Comparison of ENCODE assay signal across 14 cellular contexts in genomic region chr3:195582947-195583346, GRCh38. TPM values are rescaled to one million over a fixed set of nuclear protein-coding genes. Genes with fewer than 3 reads are reported as not detected.
DNase-seq lines count a peak whose midpoint lies in the region; ATAC-seq, FAIRE-seq and TF ChIP-seq lines count a peak whose summit lies in the region.
"Had no signal": no experiment of that assay in that cellular context is flagged by ENCODE, and none has a peak within 500 bp of the region (broad histone marks: within the 10 kb centered on the region; RNA-seq: fewer than 3 reads in every experiment).

No MANE protein-coding gene starts in this region.

- no peaks in the 10 kb centered on the region for H4K20me1 ChIP-seq in H1 (replicated peaks in 1 of 2; ENCODE audit: control insufficient read depth in 1 of 2, insufficient read depth in 2 of 2, low read length in 2 of 2)

- no peak overlapping the region for H4K8ac ChIP-seq in H1 (ENCODE audit: extremely low read depth, insufficient read depth, low read length)

- no peak overlapping the region for H3K27ac ChIP-seq in right atrium auricular region
- H3K27ac ChIP-seq in H1 (ENCODE audit: low read depth, low read length): no peak overlapping the region
- peak overlapping the region; percentile 34 for H3K27ac ChIP-seq in vagina
- H3K27ac ChIP-seq: neutrophil had no signal

- no peak for FAIRE-seq in H1 (lab: Jason Lieb, UNC)
- FAIRE-seq: RCC 7860 had no signal

- H3K4me3 ChIP-seq in right atrium auricular region (no peak overlapping the region), H1 (ENCODE audit: extremely low read depth in 1 of 4, insufficient read depth in 2 of 4, low read depth in 3 of 4, low read length in 4 of 4) (no peak overlapping the region), vagina (peak overlapping the region; percentile 30 to 38)

- CTCF ChIA-PET in H1 (lab: Charles Lee; ENCODE audit: partially characterized antibody): interaction anchor here (0.8 to 2.4 kb wide), 8 partner anchors 9 to 268 kb away, joined by 3 to 8 read pairs (median 4); no protein-coding TSS in a partner anchor

- no peak overlapping the region for H3K4ac ChIP-seq in H1 (replicated peaks; ENCODE audit: insufficient read length, low read depth, low read length)

- peak; percentile 26 for ATAC-seq in Right ventricle myocardium superior (ENCODE audit: poor library complexity)
- ATAC-seq in HG02610 (IDR thresholded peaks at IDR 0.05; ENCODE audit: unreplicated experiment): no peak

- no peak overlapping the region for H2BK20ac ChIP-seq in H1 (ENCODE audit: low read length)

- no peak overlapping the region for H3K14ac ChIP-seq in H1 (ENCODE audit: insufficient read length)

- H3K18ac ChIP-seq in H1 (ENCODE audit: extremely low read depth, low read length): no peak overlapping the region

- H2BK120ac ChIP-seq in H1 (replicated peaks; ENCODE audit: low read depth, low read length): no peak overlapping the region

- no peak overlapping the region for H4K5ac ChIP-seq in H1 (ENCODE audit: insufficient read length, low read depth, low read length)

- no peaks in the 10 kb centered on the region for H3K79me2 ChIP-seq in H1 (ENCODE audit: control insufficient read depth in 1 of 2, insufficient read depth in 2 of 2, low read length in 2 of 2)

- no peak overlapping the region for H4K91ac ChIP-seq in H1 (replicated peaks; ENCODE audit: insufficient read length, low read length)

- intact Hi-C loops in Right ventricle myocardium superior (cut with DNase I): no loop called here
- intact Hi-C loops in vagina (cut with DNase I): no loop called here

- no peaks in the 10 kb centered on the region for H3K36me3 ChIP-seq in right atrium auricular region
- H3K36me3 ChIP-seq in H1 (ENCODE audit: control insufficient read depth in 2 of 4, insufficient read depth in 4 of 4, low read length in 3 of 4): no peaks in the 10 kb centered on the region
- H3K36me3 ChIP-seq in vagina: no peaks in the 10 kb centered on the region
- H3K36me3 ChIP-seq: neutrophil had no signal

- no peak for TF ChIP-seq EP300 in H1 (IDR thresholded peaks at IDR 0.05; ENCODE audit: borderline replicate concordance in 1 of 2, low read depth in 2 of 2, low read length in 2 of 2)

- peaks cover 0 to 9% of the 10 kb centered on the region in 2 donors for H3K4me1 ChIP-seq in right atrium auricular region
- H3K4me1 ChIP-seq in H1 (replicated peaks in 1 of 4; ENCODE audit: control insufficient read depth in 3 of 4, insufficient read depth in 4 of 4, low read length in 3 of 4): no peaks in the 10 kb centered on the region
- peaks cover 24% of the 10 kb centered on the region for H3K4me1 ChIP-seq in vagina

- TF ChIP-seq RAD21 in H1 (IDR thresholded peaks at IDR 0.05 in 1 of 2, conservative IDR thresholded peaks at IDR 0.05 in 1 of 2; ENCODE audit: low read depth in 2 of 2, low read length in 2 of 2): peak in 1 of 2 experiments; percentile 24; a peak in 1 of 4 replicates

- H3K79me1 ChIP-seq in H1 (ENCODE audit: low read depth, low read length): no peaks in the 10 kb centered on the region

- H3K9me3 ChIP-seq in right atrium auricular region: no peaks in the 10 kb centered on the region
- H3K9me3 ChIP-seq in H1 (ENCODE audit: insufficient read depth in 2 of 2, low read depth in 1 of 2, low read length in 1 of 2): no peaks in the 10 kb centered on the region
- H3K9me3 ChIP-seq in vagina: no peaks in the 10 kb centered on the region
- H3K9me3 ChIP-seq: neutrophil had no signal

- no peak overlapping the region for H3K56ac ChIP-seq in H1 (replicated peaks; ENCODE audit: insufficient read length, low read depth, low read length)

- no peak overlapping the region for H2BK5ac ChIP-seq in H1 (ENCODE audit: low read depth, low read length)

- no peaks in the 10 kb centered on the region; the same call in 1 of the 2 replicates for H3K23me2 ChIP-seq in H1 (ENCODE audit: low read depth, low read length)

- TF ChIP-seq CTCF in right atrium auricular region (IDR thresholded peaks at IDR 0.05): no peak
- TF ChIP-seq CTCF in H1 (IDR thresholded peaks at IDR 0.05; ENCODE audit: control extremely low read depth in 1 of 3, insufficient read depth in 1 of 3, low read depth in 1 of 3, low read length in 3 of 3): peak in 2 of 3 experiments; percentile 40 to 50; a peak in 3 of 4 replicates
- TF ChIP-seq CTCF in vagina (IDR thresholded peaks at IDR 0.05): no peak

- H2AK5ac ChIP-seq in H1 (ENCODE audit: low read depth, low read length): no peak overlapping the region

- H2BK12ac ChIP-seq in H1 (ENCODE audit: low read depth, low read length): no peak overlapping the region

- no peak overlapping the region for H3K23ac ChIP-seq in H1 (ENCODE audit: insufficient read length)

- H2BK15ac ChIP-seq in H1 (ENCODE audit: low read length): no peak overlapping the region

- peak overlapping the region; percentile 53; the same call in 1 of the 2 replicates for H2AFZ ChIP-seq in H1 (ENCODE audit: low read length)

- POLR2A ChIA-PET in H1 (lab: Charles Lee; ENCODE audit: partially characterized antibody): interaction anchor here (0.7 kb wide), 1 partner anchor 299 kb away, joined by 3 read pairs; no protein-coding TSS in a partner anchor

- no peaks in the 10 kb centered on the region for H3K27me3 ChIP-seq in right atrium auricular region
- H3K27me3 ChIP-seq in H1 (replicated peaks in 1 of 4; ENCODE audit: control insufficient read depth in 3 of 4, extremely low read depth in 1 of 4, insufficient read depth in 3 of 4, low read length in 3 of 4): no peaks in the 10 kb centered on the region
- no peaks in the 10 kb centered on the region for H3K27me3 ChIP-seq in vagina

- TF ChIP-seq POLR2A in H1 (IDR thresholded peaks at IDR 0.05; ENCODE audit: control extremely low read depth in 1 of 2, low read depth in 2 of 2, low read length in 2 of 2) (no peak), vagina (IDR thresholded peaks at IDR 0.05) (no peak)

- H3K4me2 ChIP-seq in H1 (ENCODE audit: insufficient read depth in 1 of 2, low read depth in 2 of 2, low read length in 2 of 2): no peak overlapping the region

- 62% methylated on average over 9 of the region's 9 CpGs; no CpG with 5 or more reads in 1 of the 2 experiments for WGBS in H1 (ENCODE audit: extremely low coverage in 1 of 2, insufficient coverage in 1 of 2, insufficient read length in 1 of 2, insufficient replicate concordance in 2 of 2, low coverage in 1 of 2, low lambda C conversion rate in 2 of 2, missing lambda C conversion rate in 1 of 2), 2 experiments

- DNase-seq in Right ventricle myocardium superior (no peak), right atrium auricular region (ENCODE audit: low spot score) (no peak), H1 (ENCODE audit: low read depth in 1 of 2, low spot score in 2 of 2) (no peak), medulla oblongata (ENCODE audit: extremely low spot score) (peak; percentile 54), vagina (ENCODE audit: extremely low spot score in 2 of 2) (no peak), NCI-H2227 treated with DMSO at 0.1 percent for 48 hours (lab: John Stamatoyannopoulos, UW) (no peak), occipital lobe (lab: John Stamatoyannopoulos, UW) (no peak)
- DNase-seq: cortex of kidney; EL; stimulated activated CD8-positive, alpha-beta memory T cell treated with anti-CD3 and anti-CD28 coated beads, Interleukin-4, amount 100 ng/mL, for 48 hours; T1000 had no signal

- H3K9ac ChIP-seq in H1 (replicated peaks in 1 of 4; ENCODE audit: extremely low read depth in 1 of 4, low read depth in 3 of 4, low read length in 3 of 4): no peak overlapping the region

TF ChIP-seq in H1, 55 proteins besides CTCF, POLR2A, EP300 and RAD21:
- TF ChIP-seq CREB1 (IDR thresholded peaks at IDR 0.05) (0 out of 2 replicates have a peak, but pooled peaks have one; percentile 17), TEAD4 (IDR thresholded peaks at IDR 0.05; ENCODE audit: low read depth, low read length) (0 out of 2 replicates have a peak, but pooled peaks have one; percentile 28), BACH1 (IDR thresholded peaks at IDR 0.05; ENCODE audit: low read length) (no peak)

RNA-seq across cellular contexts. Expression of gene APOD, which starts 0.8 kb away (rescaled TPM):
- 322 TPM for total RNA-seq in Right ventricle myocardium superior
- total RNA-seq in right atrium auricular region: 10 to 100 TPM; 79.6 to 93.2 TPM
- not detected in 2 replicates for total RNA-seq in H1 (2021; fragmentation: NEBNext Ultra II Directional; extraction: Animal tissue kit (Norgen Biotek cat#: 25700))
- not detected in 2 replicates for polyA plus RNA-seq in H1 (2011; rRNA removed)
- not detected for polyA plus RNA-seq in H1 (2011; cell fraction: cytosol; rRNA removed)
- not detected for polyA plus RNA-seq in H1 (2011; cell fraction: nucleus; rRNA removed)
- not detected in 4 replicates for polyA plus RNA-seq in H1 (2012, experiment 1 of 2)
- polyA plus RNA-seq in H1 (2012, experiment 2 of 2): not detected
- 0.12 TPM for polyA plus RNA-seq in H1 (2013, experiment 1 of 2)
- polyA plus RNA-seq in H1 (2013, experiment 2 of 2): 0.26 TPM
- 0.20 TPM in 1 of 2 replicates, not detected in the other for polyA minus RNA-seq in H1 (2011; rRNA and poly(A)+ RNA removed)
- not detected for polyA minus RNA-seq in H1 (2011; cell fraction: cytosol; rRNA and poly(A)+ RNA removed)
- polyA minus RNA-seq in H1 (2011; cell fraction: nucleus; rRNA and poly(A)+ RNA removed): not detected
- 549 TPM for total RNA-seq in vagina
- total RNA-seq in occipital lobe: 3.6 TPM

RNA-seq across cellular contexts. Expression of gene PPP1R2, which starts 39.8 kb away (rescaled TPM):
- total RNA-seq in Right ventricle myocardium superior (28.2 TPM), right atrium auricular region (10 to 100 TPM; 43.4 to 49.4 TPM), vagina (98.0 TPM), occipital lobe (92.3 TPM)
- 26.5 and 27.4 TPM in 2 replicates for total RNA-seq in H1 (2021; fragmentation: NEBNext Ultra II Directional; extraction: Animal tissue kit (Norgen Biotek cat#: 25700))
- 14.0 and 20.5 TPM in 2 replicates for polyA plus RNA-seq in H1 (2011; rRNA removed)
- polyA plus RNA-seq in H1 (2011; cell fraction: cytosol; rRNA removed): 13.0 TPM
- polyA plus RNA-seq in H1 (2011; cell fraction: nucleus; rRNA removed): 21.5 TPM
- 10.1 to 15.9 TPM (median 11.8 TPM) in 4 replicates for polyA plus RNA-seq in H1 (2012, experiment 1 of 2)
- 2.5 TPM for polyA plus RNA-seq in H1 (2012, experiment 2 of 2)
- polyA plus RNA-seq in H1 (2013, experiment 1 of 2): 16.2 TPM
- polyA plus RNA-seq in H1 (2013, experiment 2 of 2): 14.9 TPM
- 14.0 and 20.4 TPM in 2 replicates for polyA minus RNA-seq in H1 (2011; rRNA and poly(A)+ RNA removed)
- 19.8 TPM for polyA minus RNA-seq in H1 (2011; cell fraction: cytosol; rRNA and poly(A)+ RNA removed)
- 33.3 TPM for polyA minus RNA-seq in H1 (2011; cell fraction: nucleus; rRNA and poly(A)+ RNA removed)

Comparison
In these comparisons a context has a peak if more than half of its experiments do, and no peak if none do; other contexts are left out.
1. H3K4me3 ChIP-seq: peak in vagina (2 of 2); none in right atrium auricular region (0 of 2) and H1 (0 of 4).
2. CTCF ChIP-seq: peak in H1 (2 of 3); none in right atrium auricular region (0 of 2) and vagina (0 of 3).
3. RNA of gene APOD, which starts 0.8 kb away (total RNA-seq): 549 TPM in vagina (single experiment), 322 TPM in Right ventricle myocardium superior (single experiment) and 79.6 to 93.2 TPM in right atrium auricular region; 3.6 TPM in occipital lobe (single experiment) and not detected in H1; every median in the first group is over 10 times any median in the second.